In genomic region chr7:81470724-81471379, GRCh38 we compare ENCODE assay signal across 9 cellular contexts.
DNase-seq lines count a peak whose midpoint lies in the region; ATAC-seq, FAIRE-seq and TF ChIP-seq lines count a peak whose summit lies in the region.
"Had no signal": no experiment of that assay in that cellular context is flagged by ENCODE, and none has a peak within 500 bp of the region (broad histone marks: within the 10 kb centered on the region; RNA-seq: fewer than 3 reads in every experiment).

No MANE protein-coding gene starts in this region.

- no peaks in the 10 kb centered on the region for H3K27me3 ChIP-seq in cardiac muscle cell
- H3K27me3 ChIP-seq in right cardiac atrium (ENCODE audit: control insufficient read depth, insufficient read depth), result no peaks in the 10 kb centered on the region
- no peaks in the 10 kb centered on the region for H3K27me3 ChIP-seq in K562 (ENCODE audit: control insufficient read depth in 2 of 2, insufficient read depth in 2 of 2, low read length in 2 of 2)

- no peaks in the 10 kb centered on the region for H3K9me1 ChIP-seq in K562 (ENCODE audit: control insufficient read depth, insufficient read depth, low read length)

- ATAC-seq in right cardiac atrium (no peak), K562 (no peak), left lobe of liver (peak; percentile 13), SK-N-SH treated with all-trans-retinoic acid at 6 μM for 48 hours (no peak)

- DNase-seq in cardiac muscle cell (ENCODE audit: low read depth in 1 of 2, low spot score in 1 of 2) (peak in 1 of 2 donors; percentile 87), right cardiac atrium (no peak), K562 (ENCODE audit: extremely low read depth in 1 of 4, low spot score in 3 of 4) (no peak), left lobe of liver (ENCODE audit: low spot score) (no peak), urothelium cell line (ENCODE audit: low spot score) (no peak), NCI-H1092 (lab: John Stamatoyannopoulos, UW) (no peak), medulla oblongata (ENCODE audit: extremely low spot score) (no peak)

- no peak overlapping the region for H3K9ac ChIP-seq in K562 (ENCODE audit: insufficient read depth in 1 of 2, low read depth in 2 of 2, low read length in 2 of 2)

- no peak overlapping the region for H2AFZ ChIP-seq in K562 (ENCODE audit: low read depth, low read length)
- H2AFZ ChIP-seq: PC-9 had no signal

- no TSS peak for BruUV-seq in K562 (replicated peaks; lab: Mats Ljungman, UMichigan)

- H3K36me3 ChIP-seq in cardiac muscle cell (no peaks in the 10 kb centered on the region), K562 (ENCODE audit: control insufficient read depth, insufficient read depth, low read length) (no peaks in the 10 kb centered on the region)

- CTCF ChIA-PET in K562 (lab: Yijun Ruan, JAX; ENCODE audit: low intra/inter-chr PET ratio), result interaction anchor here (2.5 kb wide), 1 partner anchor 772 kb away, joined by 11 read pairs; no protein-coding TSS in a partner anchor

- H3K79me2 ChIP-seq in K562 (ENCODE audit: control insufficient read depth, insufficient read depth, low read length), result no peaks in the 10 kb centered on the region

- no peak for TF ChIP-seq EP300 in K562 (IDR thresholded peaks at IDR 0.05; ENCODE audit: low read length)

- no peak for TF ChIP-seq RAD21 in K562 (CRISPR knock-in tag; conservative IDR thresholded peaks at IDR 0.05 in 1 of 2, IDR thresholded peaks at IDR 0.05 in 1 of 2)

- intact Hi-C loops in right cardiac atrium (cut with DNase I) (loop anchor here in 2 of 4 donors (10.0 kb wide), 2 partner anchors 766 to 776 kb away; no protein-coding TSS in a partner anchor), K562 (cut with micrococcal nuclease) (loop anchor here (2.0 kb wide), 1 partner anchor 772 kb away; no protein-coding TSS in a partner anchor)

- H3K4me3 ChIP-seq in cardiac muscle cell, result no peak overlapping the region
- H3K4me3 ChIP-seq in right cardiac atrium (ENCODE audit: low read length), result no peak overlapping the region
- H3K4me3 ChIP-seq in K562, result no peak overlapping the region
- H3K4me3 ChIP-seq: PC-9 had no signal

- no peaks in the 10 kb centered on the region for H3K9me3 ChIP-seq in cardiac muscle cell (ENCODE audit: low read depth)
- no peaks in the 10 kb centered on the region for H3K9me3 ChIP-seq in right cardiac atrium (ENCODE audit: control insufficient read depth, low read length)
- H3K9me3 ChIP-seq in K562 (replicated peaks; ENCODE audit: control insufficient read depth, insufficient read depth, low read depth, low read length), result no peaks in the 10 kb centered on the region

- in situ Hi-C loops in K562 (cut with MboI), result loop anchor here (10.0 to 25.0 kb wide), 2 partner anchors 559 to 776 kb away; partner anchors contain the start of gene SEMA3C

- peaks cover 18% of the 10 kb centered on the region for H3K4me1 ChIP-seq in cardiac muscle cell (ENCODE audit: low read depth)
- no peaks in the 10 kb centered on the region for H3K4me1 ChIP-seq in right cardiac atrium (ENCODE audit: control insufficient read depth, insufficient read depth, low read length)
- H3K4me1 ChIP-seq in K562 (replicated peaks in 1 of 2; ENCODE audit: control insufficient read depth in 2 of 2, insufficient read depth in 2 of 2, low read length in 2 of 2), result no peaks in the 10 kb centered on the region

- H3K27ac ChIP-seq in cardiac muscle cell, result peak overlapping the region; percentile 74
- H3K27ac ChIP-seq in right cardiac atrium (ENCODE audit: low read length), result no peak overlapping the region
- H3K27ac ChIP-seq in K562 (ENCODE audit: extremely low read depth, low read depth, low read length), result no peak overlapping the region
- H3K27ac ChIP-seq: PC-9 had no signal

- H3K4me2 ChIP-seq in K562 (ENCODE audit: insufficient read depth, low read length), result no peak overlapping the region
- H3K4me2 ChIP-seq: PC-9 had no signal

- POLR2A ChIA-PET in K562 (lab: Yijun Ruan, JAX), result interaction anchor here (0.5 kb wide), 1 partner anchor 656 kb away, joined by 3 read pairs; no protein-coding TSS in a partner anchor

- no peaks in the 10 kb centered on the region for H4K20me1 ChIP-seq in K562 (replicated peaks; ENCODE audit: control insufficient read depth, insufficient read depth, low read length)

- TF ChIP-seq CTCF in cardiac muscle cell (IDR thresholded peaks at IDR 0.05; ENCODE audit: low read depth, low read length) (no peak), K562 (IDR thresholded peaks at IDR 0.05 in 2 of 3, conservative IDR thresholded peaks at IDR 0.05 in 1 of 3; ENCODE audit: insufficient read depth in 2 of 3, low read depth in 1 of 3, low read length in 3 of 3) (no peak)

- FAIRE-seq in K562 (lab: Jason Lieb, UNC), result no peak
- FAIRE-seq in urothelium cell line (lab: Jason Lieb, UNC), result peak; percentile 40

- 50% methylated on average over 6 of the region's 6 CpGs for WGBS in right cardiac atrium
- 10% methylated on average over 6 of the region's 6 CpGs for WGBS in K562 (ENCODE audit: insufficient coverage, low coverage, missing lambda C conversion rate)

- TF ChIP-seq POLR2A in K562 (conservative IDR thresholded peaks at IDR 0.05), result no peak

TF ChIP-seq in K562, 482 proteins besides CTCF, POLR2A, EP300 and RAD21:
- peak; percentile 47 for TF ChIP-seq TEAD4 (IDR thresholded peaks at IDR 0.05; ENCODE audit: low read length)
- TF ChIP-seq TEAD4 (CRISPR knock-in tag; IDR thresholded peaks at IDR 0.05; ENCODE audit: borderline replicate concordance), result no peak
- no peak for TF ChIP-seq KHSRP (IDR thresholded peaks at IDR 0.05)
- peak; percentile 10; the same call in 1 of the 2 replicates for TF ChIP-seq CBFA2T3 (IDR thresholded peaks at IDR 0.05)

TF ChIP-seq in SK-N-SH treated with all-trans-retinoic acid at 6 μM for 48 hours, 23 proteins besides CTCF, POLR2A, EP300 and RAD21:
- TF ChIP-seq ZNF565 (CRISPR knock-in tag; conservative IDR thresholded peaks at IDR 0.05; ENCODE audit: low read depth) (no peak), POU6F1 (CRISPR knock-in tag; IDR thresholded peaks at IDR 0.05; ENCODE audit: borderline replicate concordance, low read depth) (no peak), SNAI2 (CRISPR knock-in tag; IDR thresholded peaks at IDR 0.05) (no peak), ZNF8 (CRISPR knock-in tag; IDR thresholded peaks at IDR 0.05) (no peak), CREB5 (CRISPR knock-in tag; IDR thresholded peaks at IDR 0.05; ENCODE audit: low read depth) (no peak), CSDC2 (CRISPR knock-in tag; IDR thresholded peaks at IDR 0.05) (no peak), ESRRG (CRISPR knock-in tag; IDR thresholded peaks at IDR 0.05) (no peak)
TF ChIP-seq in SK-N-SH treated with all-trans-retinoic acid at 6 μM for 48 hours: peak in this region for 0.
